29 cellular contexts compared by ENCODE assay signal in the genomic region with DNA sequence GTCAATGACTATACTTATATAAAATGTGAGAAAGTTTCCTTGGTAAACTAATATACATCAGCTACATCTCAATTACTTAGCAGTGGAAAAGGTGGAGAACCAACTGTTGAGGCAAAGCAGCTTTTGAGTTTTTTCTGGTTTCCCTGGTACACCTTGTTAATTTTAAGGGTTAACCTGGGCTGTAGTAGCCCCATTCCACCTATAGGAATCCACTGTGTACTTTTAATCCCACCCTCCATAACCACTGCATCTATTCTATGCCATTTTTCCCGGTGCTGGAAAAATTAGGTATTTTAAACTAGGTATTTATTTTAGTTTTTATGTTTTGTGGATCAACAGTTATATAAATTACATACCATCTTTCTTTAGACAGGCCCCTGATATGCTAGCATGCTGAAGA.
"Had no signal": no experiment of that assay in that cellular context is flagged by ENCODE, and none has a peak within 500 bp of the region (broad histone marks: within the 10 kb centered on the region; RNA-seq: fewer than 3 reads in every experiment).

No MANE protein-coding gene starts in this region.

- H3K4me3 ChIP-seq: ovary, skin epidermis, testis, transverse colon had no signal

- H3K27me3 ChIP-seq: ovary, testis, transverse colon had no signal

- H3K27ac ChIP-seq: ovary, skin epidermis, testis, transverse colon had no signal

- H3K36me3 ChIP-seq: ovary had no signal

- DNase-seq: activated CD4-positive, alpha-beta T cell treated with anti-CD3 and anti-CD28 coated beads for 4 hours; activated CD4-positive, alpha-beta T cell treated with anti-CD3 and anti-CD28 coated beads, Interleukin-2, amount 50 U/mL, for 4 hours; activated gamma-delta T cell treated with Interleukin-2 at 50 U/mL for 16 hours; activated T-cell treated with anti-CD3 and anti-CD28 coated beads, Interleukin-2, amount 50 U/mL, for 4 hours; amniotic stem cell; caudate nucleus; cortex of kidney; effector memory CD8-positive, alpha-beta T cell; foreskin fibroblast; head of caudate nucleus; hypothalamus; immature natural killer cell; kidney; left colon; mammary epithelial cell; ovary; stimulated activated CD4-positive, alpha-beta T cell treated with anti-CD3 and anti-CD28 coated beads, Interleukin-12 subunit alpha, Interleukin-12 subunit beta, amount 100 ng/mL, for 4 hours; stimulated activated CD4-positive, alpha-beta T cell treated with anti-CD3 and anti-CD28 coated beads, Interleukin-4, amount 100 ng/mL, for 1 hour; stimulated activated naive CD8-positive, alpha-beta T cell treated with anti-CD3 and anti-CD28 coated beads, Interleukin-15, Interleukin-2, amounts not matched to agents 100 U/mL and 50 U/mL, for 24 hours; testis; transverse colon had no signal

- H3K9me3 Mint-ChIP-seq: activated T-cell treated with anti-CD3 and anti-CD28 coated beads, Interleukin-2, amount 50 U/mL, for 4 hours; activated T-helper 17 cell treated with anti-CD3 and anti-CD28 coated beads, Interleukin-2, amount 50 U/mL, for 72 hours; effector memory CD8-positive, alpha-beta T cell; immature natural killer cell; T-helper 2 cell treated with Interferon-gamma antibody and Interleukin-4, amounts not matched to agents 5 μg/mL and 100 μg/mL, for 36 hours had no signal

- H3K4me1 ChIP-seq: testis had no signal

- FAIRE-seq: astrocyte, kidney had no signal

- H3K27me3 Mint-ChIP-seq: activated T-helper 17 cell treated with anti-CD3 and anti-CD28 coated beads, Interleukin-2, amount 50 U/mL, for 72 hours; effector memory CD8-positive, alpha-beta T cell; progenitor cell of endocrine pancreas had no signal

- H3K9me3 ChIP-seq: ovary, testis, transverse colon had no signal

- H3K4me3 Mint-ChIP-seq: activated T-cell treated with anti-CD3 and anti-CD28 coated beads, Interleukin-2, amount 50 U/mL, for 4 hours; activated T-helper 17 cell treated with anti-CD3 and anti-CD28 coated beads, Interleukin-2, amount 50 U/mL, for 72 hours; effector memory CD8-positive, alpha-beta T cell; immature natural killer cell; T-helper 2 cell treated with Interferon-gamma antibody and Interleukin-4, amounts not matched to agents 5 μg/mL and 100 μg/mL, for 36 hours had no signal

- H3K27ac Mint-ChIP-seq: activated naive CD4-positive, alpha-beta T cell treated with anti-CD3 and anti-CD28 coated beads, Interleukin-2, amount 50 U/mL, for 72 hours; activated T-helper 17 cell treated with anti-CD3 and anti-CD28 coated beads, Interleukin-2, amount 50 U/mL, for 72 hours; effector memory CD8-positive, alpha-beta T cell; immature natural killer cell; progenitor cell of endocrine pancreas; T-helper 2 cell treated with Interferon-gamma antibody and Interleukin-4, amounts not matched to agents 5 μg/mL and 100 μg/mL, for 36 hours had no signal

- ATAC-seq: activated naive CD4-positive, alpha-beta T cell treated with anti-CD3 and anti-CD28 coated beads, Interleukin-2, amount 50 U/mL, for 72 hours; activated T-cell treated with anti-CD3 and anti-CD28 coated beads, Interleukin-2, amount 50 U/mL, for 4 hours; activated T-helper 17 cell treated with anti-CD3 and anti-CD28 coated beads, Interleukin-2, amount 50 U/mL, for 72 hours; effector memory CD8-positive, alpha-beta T cell; esophagus mucosa; left colon; sciatic nerve; stimulated activated naive CD8-positive, alpha-beta T cell treated with anti-CD3 and anti-CD28 coated beads, Interleukin-15, Interleukin-2, amounts not matched to agents 100 U/mL and 50 U/mL, for 24 hours had no signal
